1 cellular context compared by ENCODE assay signal in genomic region chr2:86649119-86649947, GRCh38.
A peak's percentile ranks its signal among the peaks of the same experiment; 100 is the strongest.
TF ChIP-seq lines count a peak whose summit lies in the region.

No MANE protein-coding gene starts in this region.

TF ChIP-seq in HepG2, 621 proteins besides CTCF, POLR2A, EP300 and RAD21 (continued from another document and continues in another):
- TF ChIP-seq FOXO4 (CRISPR knock-in tag; conservative IDR thresholded peaks at IDR 0.05), result no peak
- 0 out of 2 replicates have a peak, but pooled peaks have one; percentile 28 for TF ChIP-seq RBFOX2 (IDR thresholded peaks at IDR 0.05; ENCODE audit: low read depth, low read length)
- TF ChIP-seq ZNF235 (CRISPR knock-in tag; IDR thresholded peaks at IDR 0.05; ENCODE audit: borderline replicate concordance), result no peak
- TF ChIP-seq TMF1 (CRISPR knock-in tag; IDR thresholded peaks at IDR 0.05; ENCODE audit: low read depth), result 0 out of 2 replicates have a peak, but pooled peaks have one; percentile 43
- TF ChIP-seq ZFP82 (CRISPR knock-in tag; IDR thresholded peaks at IDR 0.05; ENCODE audit: borderline replicate concordance), result no peak
- TF ChIP-seq, protein P1, sequence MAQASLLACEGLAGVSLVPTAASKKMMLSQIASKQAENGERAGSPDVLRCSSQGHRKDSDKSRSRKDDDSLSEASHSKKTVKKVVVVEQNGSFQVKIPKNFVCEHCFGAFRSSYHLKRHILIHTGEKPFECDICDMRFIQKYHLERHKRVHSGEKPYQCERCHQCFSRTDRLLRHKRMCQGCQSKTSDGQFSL (CRISPR knock-in tag; IDR thresholded peaks at IDR 0.05), result no peak
- no peak for TF ChIP-seq ZBTB37 (CRISPR knock-in tag; IDR thresholded peaks at IDR 0.05)
- TF ChIP-seq NFKBIZ (CRISPR knock-in tag; IDR thresholded peaks at IDR 0.05), result no peak
- no peak for TF ChIP-seq IKZF4 (CRISPR knock-in tag; IDR thresholded peaks at IDR 0.05; ENCODE audit: borderline replicate concordance, low read depth, not compliant biosample characterization)
- TF ChIP-seq ZNF337 (CRISPR knock-in tag; IDR thresholded peaks at IDR 0.05; ENCODE audit: borderline replicate concordance, low read depth), result no peak
- TF ChIP-seq ZKSCAN8 (CRISPR knock-in tag; IDR thresholded peaks at IDR 0.05; ENCODE audit: borderline replicate concordance), result no peak
- no peak for TF ChIP-seq ELF1 (CRISPR knock-in tag; IDR thresholded peaks at IDR 0.05)
- TF ChIP-seq, protein P2, sequence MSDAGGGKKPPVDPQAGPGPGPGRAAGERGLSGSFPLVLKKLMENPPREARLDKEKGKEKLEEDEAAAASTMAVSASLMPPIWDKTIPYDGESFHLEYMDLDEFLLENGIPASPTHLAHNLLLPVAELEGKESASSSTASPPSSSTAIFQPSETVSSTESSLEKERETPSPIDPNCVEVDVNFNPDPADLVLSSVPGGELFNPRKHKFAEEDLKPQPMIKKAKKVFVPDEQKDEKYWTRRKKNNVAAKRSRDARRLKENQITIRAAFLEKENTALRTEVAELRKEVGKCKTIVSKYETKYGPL (CRISPR knock-in tag; IDR thresholded peaks at IDR 0.05), result no peak
- no peak for TF ChIP-seq MTA3 (CRISPR knock-in tag; IDR thresholded peaks at IDR 0.05)
- TF ChIP-seq ZNF782 (CRISPR knock-in tag; IDR thresholded peaks at IDR 0.05; ENCODE audit: borderline replicate concordance), result no peak
- TF ChIP-seq DDIT3 (CRISPR knock-in tag; IDR thresholded peaks at IDR 0.05), result no peak
- TF ChIP-seq ZNF503 (CRISPR knock-in tag; IDR thresholded peaks at IDR 0.05), result no peak; the same call in 1 of the 2 replicates
- TF ChIP-seq CENPX (CRISPR knock-in tag; IDR thresholded peaks at IDR 0.05), result no peak
- TF ChIP-seq ATM (IDR thresholded peaks at IDR 0.05; ENCODE audit: borderline replicate concordance), result no peak
- no peak for TF ChIP-seq DR1 (CRISPR knock-in tag; IDR thresholded peaks at IDR 0.05)
- no peak for TF ChIP-seq TBX3 (IDR thresholded peaks at IDR 0.05; ENCODE audit: borderline replicate concordance)
- no peak for TF ChIP-seq MIER3 (CRISPR knock-in tag; IDR thresholded peaks at IDR 0.05; ENCODE audit: borderline replicate concordance)
- no peak for TF ChIP-seq RFX3 (CRISPR knock-in tag; IDR thresholded peaks at IDR 0.05)
- no peak for TF ChIP-seq ZNF484 (CRISPR knock-in tag; IDR thresholded peaks at IDR 0.05; ENCODE audit: borderline replicate concordance, low read depth)
- TF ChIP-seq, protein P3, sequence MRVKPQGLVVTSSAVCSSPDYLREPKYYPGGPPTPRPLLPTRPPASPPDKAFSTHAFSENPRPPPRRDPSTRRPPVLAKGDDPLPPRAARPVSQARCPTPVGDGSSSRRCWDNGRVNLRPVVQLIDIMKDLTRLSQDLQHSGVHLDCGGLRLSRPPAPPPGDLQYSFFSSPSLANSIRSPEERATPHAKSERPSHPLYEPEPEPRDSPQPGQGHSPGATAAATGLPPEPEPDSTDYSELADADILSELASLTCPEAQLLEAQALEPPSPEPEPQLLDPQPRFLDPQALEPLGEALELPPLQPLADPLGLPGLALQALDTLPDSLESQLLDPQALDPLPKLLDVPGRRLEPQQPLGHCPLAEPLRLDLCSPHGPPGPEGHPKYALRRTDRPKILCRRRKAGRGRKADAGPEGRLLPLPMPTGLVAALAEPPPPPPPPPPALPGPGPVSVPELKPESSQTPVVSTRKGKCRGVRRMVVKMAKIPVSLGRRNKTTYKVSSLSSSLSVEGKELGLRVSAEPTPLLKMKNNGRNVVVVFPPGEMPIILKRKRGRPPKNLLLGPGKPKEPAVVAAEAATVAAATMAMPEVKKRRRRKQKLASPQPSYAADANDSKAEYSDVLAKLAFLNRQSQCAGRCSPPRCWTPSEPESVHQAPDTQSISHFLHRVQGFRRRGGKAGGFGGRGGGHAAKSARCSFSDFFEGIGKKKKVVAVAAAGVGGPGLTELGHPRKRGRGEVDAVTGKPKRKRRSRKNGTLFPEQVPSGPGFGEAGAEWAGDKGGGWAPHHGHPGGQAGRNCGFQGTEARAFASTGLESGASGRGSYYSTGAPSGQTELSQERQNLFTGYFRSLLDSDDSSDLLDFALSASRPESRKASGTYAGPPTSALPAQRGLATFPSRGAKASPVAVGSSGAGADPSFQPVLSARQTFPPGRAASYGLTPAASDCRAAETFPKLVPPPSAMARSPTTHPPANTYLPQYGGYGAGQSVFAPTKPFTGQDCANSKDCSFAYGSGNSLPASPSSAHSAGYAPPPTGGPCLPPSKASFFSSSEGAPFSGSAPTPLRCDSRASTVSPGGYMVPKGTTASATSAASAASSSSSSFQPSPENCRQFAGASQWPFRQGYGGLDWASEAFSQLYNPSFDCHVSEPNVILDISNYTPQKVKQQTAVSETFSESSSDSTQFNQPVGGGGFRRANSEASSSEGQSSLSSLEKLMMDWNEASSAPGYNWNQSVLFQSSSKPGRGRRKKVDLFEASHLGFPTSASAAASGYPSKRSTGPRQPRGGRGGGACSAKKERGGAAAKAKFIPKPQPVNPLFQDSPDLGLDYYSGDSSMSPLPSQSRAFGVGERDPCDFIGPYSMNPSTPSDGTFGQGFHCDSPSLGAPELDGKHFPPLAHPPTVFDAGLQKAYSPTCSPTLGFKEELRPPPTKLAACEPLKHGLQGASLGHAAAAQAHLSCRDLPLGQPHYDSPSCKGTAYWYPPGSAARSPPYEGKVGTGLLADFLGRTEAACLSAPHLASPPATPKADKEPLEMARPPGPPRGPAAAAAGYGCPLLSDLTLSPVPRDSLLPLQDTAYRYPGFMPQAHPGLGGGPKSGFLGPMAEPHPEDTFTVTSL (CRISPR knock-in tag; IDR thresholded peaks at IDR 0.05; ENCODE audit: borderline replicate concordance), result peak; percentile 63; the same call in 1 of the 2 replicates
- TF ChIP-seq PHF21A (CRISPR knock-in tag; IDR thresholded peaks at IDR 0.05), result peak; percentile 62; the same call in 1 of the 2 replicates
- TF ChIP-seq MAFF (IDR thresholded peaks at IDR 0.05; ENCODE audit: low read depth, low read length), result no peak
- TF ChIP-seq ZNF788 (CRISPR knock-in tag; IDR thresholded peaks at IDR 0.05; ENCODE audit: borderline replicate concordance), result no peak
- TF ChIP-seq PHF8 (CRISPR knock-in tag; IDR thresholded peaks at IDR 0.05), result no peak
- TF ChIP-seq, protein P4, sequence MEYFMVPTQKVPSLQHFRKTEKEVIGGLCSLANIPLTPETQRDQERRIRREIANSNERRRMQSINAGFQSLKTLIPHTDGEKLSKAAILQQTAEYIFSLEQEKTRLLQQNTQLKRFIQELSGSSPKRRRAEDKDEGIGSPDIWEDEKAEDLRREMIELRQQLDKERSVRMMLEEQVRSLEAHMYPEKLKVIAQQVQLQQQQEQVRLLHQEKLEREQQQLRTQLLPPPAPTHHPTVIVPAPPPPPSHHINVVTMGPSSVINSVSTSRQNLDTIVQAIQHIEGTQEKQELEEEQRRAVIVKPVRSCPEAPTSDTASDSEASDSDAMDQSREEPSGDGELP (IDR thresholded peaks at IDR 0.05; ENCODE audit: borderline replicate concordance, low read depth), result no peak
- TF ChIP-seq, protein P5, sequence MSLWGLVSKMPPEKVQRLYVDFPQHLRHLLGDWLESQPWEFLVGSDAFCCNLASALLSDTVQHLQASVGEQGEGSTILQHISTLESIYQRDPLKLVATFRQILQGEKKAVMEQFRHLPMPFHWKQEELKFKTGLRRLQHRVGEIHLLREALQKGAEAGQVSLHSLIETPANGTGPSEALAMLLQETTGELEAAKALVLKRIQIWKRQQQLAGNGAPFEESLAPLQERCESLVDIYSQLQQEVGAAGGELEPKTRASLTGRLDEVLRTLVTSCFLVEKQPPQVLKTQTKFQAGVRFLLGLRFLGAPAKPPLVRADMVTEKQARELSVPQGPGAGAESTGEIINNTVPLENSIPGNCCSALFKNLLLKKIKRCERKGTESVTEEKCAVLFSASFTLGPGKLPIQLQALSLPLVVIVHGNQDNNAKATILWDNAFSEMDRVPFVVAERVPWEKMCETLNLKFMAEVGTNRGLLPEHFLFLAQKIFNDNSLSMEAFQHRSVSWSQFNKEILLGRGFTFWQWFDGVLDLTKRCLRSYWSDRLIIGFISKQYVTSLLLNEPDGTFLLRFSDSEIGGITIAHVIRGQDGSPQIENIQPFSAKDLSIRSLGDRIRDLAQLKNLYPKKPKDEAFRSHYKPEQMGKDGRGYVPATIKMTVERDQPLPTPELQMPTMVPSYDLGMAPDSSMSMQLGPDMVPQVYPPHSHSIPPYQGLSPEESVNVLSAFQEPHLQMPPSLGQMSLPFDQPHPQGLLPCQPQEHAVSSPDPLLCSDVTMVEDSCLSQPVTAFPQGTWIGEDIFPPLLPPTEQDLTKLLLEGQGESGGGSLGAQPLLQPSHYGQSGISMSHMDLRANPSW (CRISPR knock-in tag; IDR thresholded peaks at IDR 0.05; ENCODE audit: borderline replicate concordance), result no peak
- no peak for TF ChIP-seq ZNF3 (CRISPR knock-in tag; IDR thresholded peaks at IDR 0.05)
- TF ChIP-seq, protein P6, sequence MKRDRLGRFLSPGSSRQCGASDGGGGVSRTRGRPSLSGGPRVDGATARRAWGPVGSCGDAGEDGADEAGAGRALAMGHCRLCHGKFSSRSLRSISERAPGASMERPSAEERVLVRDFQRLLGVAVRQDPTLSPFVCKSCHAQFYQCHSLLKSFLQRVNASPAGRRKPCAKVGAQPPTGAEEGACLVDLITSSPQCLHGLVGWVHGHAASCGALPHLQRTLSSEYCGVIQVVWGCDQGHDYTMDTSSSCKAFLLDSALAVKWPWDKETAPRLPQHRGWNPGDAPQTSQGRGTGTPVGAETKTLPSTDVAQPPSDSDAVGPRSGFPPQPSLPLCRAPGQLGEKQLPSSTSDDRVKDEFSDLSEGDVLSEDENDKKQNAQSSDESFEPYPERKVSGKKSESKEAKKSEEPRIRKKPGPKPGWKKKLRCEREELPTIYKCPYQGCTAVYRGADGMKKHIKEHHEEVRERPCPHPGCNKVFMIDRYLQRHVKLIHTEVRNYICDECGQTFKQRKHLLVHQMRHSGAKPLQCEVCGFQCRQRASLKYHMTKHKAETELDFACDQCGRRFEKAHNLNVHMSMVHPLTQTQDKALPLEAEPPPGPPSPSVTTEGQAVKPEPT (CRISPR knock-in tag; IDR thresholded peaks at IDR 0.05; ENCODE audit: low read depth), result no peak
- TF ChIP-seq TCF12 (IDR thresholded peaks at IDR 0.05), result no peak
- no peak for TF ChIP-seq TCF12 (CRISPR knock-in tag; IDR thresholded peaks at IDR 0.05)
- no peak for TF ChIP-seq ELF4 (CRISPR knock-in tag; IDR thresholded peaks at IDR 0.05; ENCODE audit: borderline replicate concordance)
- TF ChIP-seq MYNN (CRISPR knock-in tag; IDR thresholded peaks at IDR 0.05; ENCODE audit: low read depth), result no peak
- TF ChIP-seq ZNF614 (CRISPR knock-in tag; IDR thresholded peaks at IDR 0.05; ENCODE audit: borderline replicate concordance), result peak; percentile 85; the same call in 1 of the 2 replicates
- no peak for TF ChIP-seq ZNF382 (CRISPR knock-in tag; IDR thresholded peaks at IDR 0.05; ENCODE audit: borderline replicate concordance)
- TF ChIP-seq, protein P7, sequence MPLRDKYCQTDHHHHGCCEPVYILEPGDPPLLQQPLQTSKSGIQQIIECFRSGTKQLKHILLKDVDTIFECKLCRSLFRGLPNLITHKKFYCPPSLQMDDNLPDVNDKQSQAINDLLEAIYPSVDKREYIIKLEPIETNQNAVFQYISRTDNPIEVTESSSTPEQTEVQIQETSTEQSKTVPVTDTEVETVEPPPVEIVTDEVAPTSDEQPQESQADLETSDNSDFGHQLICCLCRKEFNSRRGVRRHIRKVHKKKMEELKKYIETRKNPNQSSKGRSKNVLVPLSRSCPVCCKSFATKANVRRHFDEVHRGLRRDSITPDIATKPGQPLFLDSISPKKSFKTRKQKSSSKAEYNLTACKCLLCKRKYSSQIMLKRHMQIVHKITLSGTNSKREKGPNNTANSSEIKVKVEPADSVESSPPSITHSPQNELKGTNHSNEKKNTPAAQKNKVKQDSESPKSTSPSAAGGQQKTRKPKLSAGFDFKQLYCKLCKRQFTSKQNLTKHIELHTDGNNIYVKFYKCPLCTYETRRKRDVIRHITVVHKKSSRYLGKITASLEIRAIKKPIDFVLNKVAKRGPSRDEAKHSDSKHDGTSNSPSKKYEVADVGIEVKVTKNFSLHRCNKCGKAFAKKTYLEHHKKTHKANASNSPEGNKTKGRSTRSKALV (CRISPR knock-in tag; IDR thresholded peaks at IDR 0.05), result 0 out of 2 replicates have a peak, but pooled peaks have one; percentile 26
- no peak for TF ChIP-seq ZFX (CRISPR knock-in tag; IDR thresholded peaks at IDR 0.05; ENCODE audit: low read depth)
- no peak for TF ChIP-seq KDM5A (IDR thresholded peaks at IDR 0.05; ENCODE audit: borderline replicate concordance, low read length)
- no peak for TF ChIP-seq YEATS2 (CRISPR knock-in tag; IDR thresholded peaks at IDR 0.05; ENCODE audit: borderline replicate concordance)
- no peak for TF ChIP-seq GTF3A (CRISPR knock-in tag; conservative IDR thresholded peaks at IDR 0.05)
